33 cellular contexts compared by ENCODE assay signal in genomic region chr6:7677229-7677628, GRCh38. TPM values are rescaled to one million over a fixed set of nuclear protein-coding genes. Genes with fewer than 3 reads are reported as not detected.
"Had no signal": no experiment of that assay in that cellular context is flagged by ENCODE, and none has a peak within 500 bp of the region (broad histone marks: within the 10 kb centered on the region; RNA-seq: fewer than 3 reads in every experiment).

No MANE protein-coding gene starts in this region.

- H3K36me3 ChIP-seq: adrenal gland, ascending aorta, brain microvascular endothelial cell, breast epithelium, cardiac muscle cell had no signal

- FAIRE-seq: astrocyte, bronchial epithelial cell had no signal

- DNase-seq: activated effector memory CD4-positive, alpha-beta T cell treated with anti-CD3 and anti-CD28 coated beads, Interleukin-2, amount 50 U/mL, for 16 hours; activated effector memory CD4-positive, alpha-beta T cell treated with Interleukin-2 at 50 U/mL for 16 hours; activated gamma-delta T cell; activated gamma-delta T cell treated with Interleukin-2 at 50 U/mL for 16 hours; activated naive CD4-positive, alpha-beta T cell; activated naive CD4-positive, alpha-beta T cell treated with anti-CD3 and anti-CD28 coated beads for 36 hours; activated naive CD4-positive, alpha-beta T cell treated with anti-CD3 and anti-CD28 coated beads, Interleukin-2, amount 10 ng/mL, durations not matched to agents 7 days and 5 days; activated naive CD4-positive, alpha-beta T cell treated with anti-CD3 and anti-CD28 coated beads, Interleukin-2, amount 50 U/mL, for 16 hours; activated naive CD4-positive, alpha-beta T cell treated with Interleukin-2 at 50 U/mL for 16 hours; activated naive CD8-positive, alpha-beta T cell treated with anti-CD3 and anti-CD28 coated beads for 36 hours; activated naive CD8-positive, alpha-beta T cell treated with anti-CD3 and anti-CD28 coated beads, Interleukin-2, amount 10 ng/mL, durations not matched to agents 7 days and 5 days; activated naive CD8-positive, alpha-beta T cell treated with anti-CD3 and anti-CD28 coated beads, Interleukin-2, amount 50 U/mL, for 24 hours; activated T-cell treated with anti-CD3 and anti-CD28 coated beads, Interleukin-2, amount 50 U/mL, for 24 hours; activated T-cell treated with anti-CD3 and anti-CD28 coated beads, Interleukin-2, amount 50 U/mL, for 4 hours; activated T-cell treated with anti-CD3 and anti-CD28 coated beads, Interleukin-2, amount 50 U/mL, for 48 hours; activated T-cell treated with anti-CD3 and anti-CD28 coated beads, Interleukin-2, amount 50 U/mL, for 72 hours; adrenal gland; amniotic stem cell; amygdala; anterior cingulate cortex; aorta; body of pancreas; brain microvascular endothelial cell; caudate nucleus; central memory CD4-positive, alpha-beta T cell; cerebellar nuclear complex had no signal

- ATAC-seq: activated naive CD4-positive, alpha-beta T cell treated with anti-CD3 and anti-CD28 coated beads, Interleukin-2, amount 50 U/mL, for 72 hours; activated naive CD8-positive, alpha-beta T cell treated with anti-CD3 and anti-CD28 coated beads, Interleukin-2, amount 50 U/mL, for 24 hours; activated T-cell treated with anti-CD3 and anti-CD28 coated beads, Interleukin-2, amount 50 U/mL, for 4 hours; activated T-cell treated with anti-CD3 and anti-CD28 coated beads, Interleukin-2, amount 50 U/mL, for 72 hours; activated T-helper 17 cell treated with anti-CD3 and anti-CD28 coated beads, Interleukin-2, amount 50 U/mL, for 72 hours; body of pancreas had no signal

- H3K4me3 ChIP-seq: adrenal gland, ascending aorta, body of pancreas, breast epithelium, cardiac muscle cell had no signal

- H3K9me3 ChIP-seq: adrenal gland, ascending aorta, body of pancreas, breast epithelium had no signal

- H3K27me3 ChIP-seq: ascending aorta, body of pancreas, brain microvascular endothelial cell, cardiac muscle cell had no signal

- H3K4me1 ChIP-seq: adrenal gland, ascending aorta, body of pancreas had no signal

- H3K27ac ChIP-seq: adrenal gland, ascending aorta, body of pancreas, brain microvascular endothelial cell, breast epithelium, cardiac muscle cell had no signal

RNA-seq across cellular contexts. Expression of gene BMP6, which starts 48.7 kb away (rescaled TPM):
- total RNA-seq: activated naive CD4-positive, alpha-beta T cell treated with anti-CD3 and anti-CD28 coated beads, Interleukin-2, amount 50 U/mL, for 72 hours; activated naive CD8-positive, alpha-beta T cell treated with anti-CD3 and anti-CD28 coated beads for 36 hours; activated naive CD8-positive, alpha-beta T cell treated with anti-CD3 and anti-CD28 coated beads, Interleukin-2, amount 10 ng/mL, durations not matched to agents 7 days and 5 days; activated T-cell treated with anti-CD3 and anti-CD28 coated beads, Interleukin-2, amount 50 U/mL, for 4 hours had no signal
- polyA plus RNA-seq: cardiac muscle cell had no signal
